ENCODE assay signal across 15 cellular contexts in the genomic region with DNA sequence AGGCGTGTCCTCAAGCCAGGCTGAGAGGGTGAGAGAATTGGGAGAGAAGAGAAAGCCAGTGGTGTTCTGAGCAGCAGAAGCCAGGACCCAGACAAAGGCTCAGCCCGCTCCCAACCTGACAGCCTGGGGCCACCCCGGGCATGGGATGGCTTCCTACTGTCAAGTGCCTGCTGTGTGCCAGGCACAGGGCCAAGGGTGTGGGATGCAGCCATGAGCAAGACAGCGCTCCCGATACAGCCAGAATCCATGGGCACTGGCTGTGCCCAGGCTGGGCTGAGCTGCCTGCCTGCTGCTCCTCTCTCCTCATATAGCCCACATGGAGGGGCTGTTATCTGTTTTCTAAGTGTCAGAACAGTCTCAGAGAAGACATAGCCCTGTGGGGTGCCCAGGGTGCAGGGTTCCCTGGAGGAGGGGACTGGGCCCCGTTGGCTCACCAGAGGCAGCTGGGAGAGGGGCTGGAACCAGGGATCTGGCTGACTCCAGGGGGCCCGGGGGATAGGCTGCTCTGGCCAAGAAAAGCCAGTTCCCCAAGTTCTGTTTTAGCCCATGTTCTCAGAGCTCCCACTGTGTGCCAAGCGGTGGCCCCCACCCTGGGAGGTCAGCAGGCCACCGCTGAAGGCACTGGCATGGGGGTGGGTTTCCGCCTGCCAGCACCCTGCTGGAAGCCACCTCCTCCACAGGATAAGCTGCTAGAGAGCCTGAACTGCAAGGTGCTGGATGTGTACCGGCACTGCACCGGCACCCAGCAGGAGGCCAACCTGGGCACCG. TPM values are rescaled to one million over a fixed set of nuclear protein-coding genes. Genes with fewer than 3 reads are reported as not detected.
DNase-seq lines count a peak whose midpoint lies in the region; ATAC-seq and TF ChIP-seq lines count a peak whose summit lies in the region.
"Had no signal": no experiment of that assay in that cellular context is flagged by ENCODE, and none has a peak within 500 bp of the region (broad histone marks: within the 10 kb centered on the region; RNA-seq: fewer than 3 reads in every experiment).

No MANE protein-coding gene starts in this region.

- H3K4me1 ChIP-seq in Peyer's patch (no peaks in the 10 kb centered on the region), right cardiac atrium (ENCODE audit: control insufficient read depth, insufficient read depth, low read length) (no peaks in the 10 kb centered on the region), skeletal muscle tissue (ENCODE audit: control insufficient read depth in 3 of 3, insufficient read depth in 3 of 3, low read length in 3 of 3) (peaks cover 0 to 26% (median 17%) of the 10 kb centered on the region in 3 donors)
- H3K4me1 ChIP-seq: transverse colon had no signal

- DNase-seq in NCI-H2107 treated with DMSO at 0.1 percent for 48 hours (lab: John Stamatoyannopoulos, UW; ENCODE audit: unreplicated experiment) = peak; percentile 14
- DNase-seq in NCI-H2107 (lab: John Stamatoyannopoulos, UW) = no peak
- DNase-seq in Peyer's patch = peak in 2 of 3 donors; percentile 38
- peak; percentile 44 to 81 (median 79) for DNase-seq in right cardiac atrium
- DNase-seq in NCI-H1436 (lab: John Stamatoyannopoulos, UW) = no peak
- no peak for DNase-seq in glomerular visceral epithelial cell (ENCODE audit: extremely low spot score)
- DNase-seq: 8988T; activated gamma-delta T cell treated with Interleukin-2 at 50 U/mL for 16 hours; CD4-positive, alpha-beta memory T cell; GDM1; transverse colon had no signal

- H3K9me3 ChIP-seq in Peyer's patch = no peaks in the 10 kb centered on the region
- H3K9me3 ChIP-seq in right cardiac atrium (ENCODE audit: control insufficient read depth, low read length) = no peaks in the 10 kb centered on the region
- no peaks in the 10 kb centered on the region for H3K9me3 ChIP-seq in skeletal muscle tissue (ENCODE audit: control insufficient read depth in 3 of 3, low read length in 3 of 3)
- H3K9me3 ChIP-seq: transverse colon had no signal

- H3K27ac ChIP-seq in Peyer's patch = no peak overlapping the region
- peak overlapping the region; percentile 25 for H3K27ac ChIP-seq in right cardiac atrium (ENCODE audit: low read length)
- H3K27ac ChIP-seq in skeletal muscle tissue (ENCODE audit: low read depth, low read length) = peak overlapping the region; percentile 29
- H3K27ac ChIP-seq: transverse colon had no signal

- no peak for TF ChIP-seq POLR2A in Peyer's patch (IDR thresholded peaks at IDR 0.05)

- 84% methylated on average over 13 of the region's 13 CpGs for WGBS in right cardiac atrium

- H3K36me3 ChIP-seq in Peyer's patch (peaks cover 0 to 27% (median 0%) of the 10 kb centered on the region in 3 donors), skeletal muscle tissue (ENCODE audit: control insufficient read depth in 3 of 3, insufficient read depth in 3 of 3, low read length in 3 of 3) (peaks cover 26 to 31% (median 29%) of the 10 kb centered on the region in 3 donors)

- peak overlapping the region in 1 of 3 donors; percentile 25 for H3K9ac ChIP-seq in skeletal muscle tissue (ENCODE audit: low read depth in 1 of 3, low read length in 3 of 3)

- no peak for TF ChIP-seq CTCF in Peyer's patch (IDR thresholded peaks at IDR 0.05)

- ATAC-seq in right cardiac atrium = peak; percentile 73 to 84
- ATAC-seq in GM21367 (IDR thresholded peaks at IDR 0.05; ENCODE audit: unreplicated experiment) = no peak

- intact Hi-C loops in right cardiac atrium (cut with DNase I) = no loop called here

- H3K27me3 ChIP-seq in Peyer's patch (no peaks in the 10 kb centered on the region), right cardiac atrium (ENCODE audit: control insufficient read depth, insufficient read depth) (no peaks in the 10 kb centered on the region), skeletal muscle tissue (ENCODE audit: control insufficient read depth in 3 of 3, insufficient read depth in 3 of 3, low read length in 3 of 3) (no peaks in the 10 kb centered on the region)
- H3K27me3 ChIP-seq: transverse colon had no signal

- no peak overlapping the region for H3K4me3 ChIP-seq in Peyer's patch
- no peak overlapping the region for H3K4me3 ChIP-seq in right cardiac atrium (ENCODE audit: low read length)
- H3K4me3 ChIP-seq in skeletal muscle tissue (ENCODE audit: low read length in 3 of 3) = no peak overlapping the region
- H3K4me3 ChIP-seq: transverse colon had no signal

RNA-seq across cellular contexts. Expression of a gene that starts 39.0 kb away (rescaled TPM):
- total RNA-seq in Peyer's patch (not detected), right cardiac atrium (not detected), skeletal muscle tissue (not detected)
- polyA plus RNA-seq in right cardiac atrium = not detected
- total RNA-seq: activated CD8-positive, alpha-beta memory T cell treated with anti-CD3 and anti-CD28 coated beads for 36 hours; CD4-positive, alpha-beta memory T cell; OCI-LY7; transverse colon had no signal
- polyA plus RNA-seq: CD4-positive, alpha-beta memory T cell had no signal

RNA-seq across cellular contexts. Expression of a gene that starts 42.0 kb away (rescaled TPM):
- total RNA-seq in Peyer's patch (10 to 100 TPM; 44.1 to 99.8 (median 67.5) TPM), right cardiac atrium (10 to 100 TPM; 17.8 to 21.6 (median 19.7) TPM), skeletal muscle tissue (18.8 TPM)
- polyA plus RNA-seq in right cardiac atrium = 8.2 TPM

Comparison
In these comparisons a context has a peak if more than half of its experiments do, and no peak if none do; other contexts are left out.
1. DNase-seq: peak in NCI-H2107 treated with DMSO at 0.1 percent for 48 hours (single experiment), Peyer's patch (2 of 3) and right cardiac atrium (3 of 3); none in NCI-H2107 (single experiment), NCI-H1436 (single experiment) and glomerular visceral epithelial cell (single experiment).
2. H3K27ac ChIP-seq: peak in right cardiac atrium (single experiment) and skeletal muscle tissue (single experiment); none in Peyer's patch (0 of 4).